In genomic region chr5:178204205-178205009, GRCh38 we compare ENCODE assay signal across 8 cellular contexts. TPM values are rescaled to one million over a fixed set of nuclear protein-coding genes. Genes with fewer than 3 reads are reported as not detected.
DNase-seq lines count a peak whose midpoint lies in the region; ATAC-seq and TF ChIP-seq lines count a peak whose summit lies in the region.

Gene HNRNPAB, plus strand, starts transcription at chr5:178204533. Its CDS starts 305 bp downstream, at chr5:178204838.

- intact Hi-C loops in PC-3 (cut with micrococcal nuclease): loop anchor here (5.0 kb wide), 1 partner anchor 52 kb away; the partner anchor contains the start of gene NHP2

- H3K9ac ChIP-seq in PC-3 (ENCODE audit: low read length) (peak within 1 kb of the TSS; percentile 94), mucosa of stomach (ENCODE audit: low read length) (peak within 1 kb of the TSS; percentile 71)

- POLR2A ChIA-PET in PC-3 (lab: Charles Lee; ENCODE audit: unreplicated experiment): interaction anchor here (0.5 to 0.8 kb wide), 4 partner anchors 21 to 1666 kb away, joined by 3 to 11 read pairs (median 4); partner anchors contain the start of gene NHP2

- H3K36me3 ChIP-seq in PC-3 (ENCODE audit: low read depth, low read length): peaks cover 41% of the 10 kb centered on the region
- peaks cover 9% of the 10 kb centered on the region for H3K36me3 ChIP-seq in mucosa of stomach (ENCODE audit: control insufficient read depth, insufficient read depth, low read length)

- H3K79me2 ChIP-seq in PC-3 (ENCODE audit: low read length): peaks cover 57% of the 10 kb centered on the region

- H3K4me3 ChIP-seq in PC-3 (ENCODE audit: low read length) (peak within 1 kb of the TSS; percentile 92), mucosa of stomach (ENCODE audit: low read length) (peak within 1 kb of the TSS; percentile 71)

- H3F3A ChIP-seq in PC-3 (ENCODE audit: low read length, unreplicated experiment): no peaks in the 10 kb centered on the region

- H4K20me1 ChIP-seq in PC-3 (ENCODE audit: low read length): peaks cover 42% of the 10 kb centered on the region

- peak; percentile 79 for ATAC-seq in GM21576 (IDR thresholded peaks at IDR 0.05; ENCODE audit: unreplicated experiment)
- ATAC-seq in PC-3: peak; percentile 74

- H2AFZ ChIP-seq in PC-3 (ENCODE audit: low read length): peak within 1 kb of the TSS; percentile 86

- H3K27me3 ChIP-seq in PC-3 (ENCODE audit: low read length) (no peaks in the 10 kb centered on the region), mucosa of stomach (ENCODE audit: control insufficient read depth, insufficient read depth, low read length) (no peaks in the 10 kb centered on the region)

- TF ChIP-seq EP300 in Ishikawa (IDR thresholded peaks at IDR 0.05; ENCODE audit: borderline replicate concordance): no peak; the same call in 1 of the 2 replicates

- H3K9me2 ChIP-seq in PC-3 (replicated peaks; ENCODE audit: low read length): no peaks in the 10 kb centered on the region

- BruUV-seq in PC-3 (replicated peaks; lab: Mats Ljungman, UMichigan): no TSS peak

- TF ChIP-seq CTCF in PC-3 (conservative IDR thresholded peaks at IDR 0.05; ENCODE audit: low read depth, low read length): no peak

- peak; percentile 100 for TF ChIP-seq POLR2A in erythroblast (IDR thresholded peaks at IDR 0.05; ENCODE audit: low read length)

- TF ChIP-seq RAD21 in Ishikawa (IDR thresholded peaks at IDR 0.05; ENCODE audit: low read depth): no peak; the same call in 1 of the 2 replicates

- H3K27ac ChIP-seq in PC-3 (ENCODE audit: low read length): peak within 1 kb of the TSS; percentile 21; the same call in 1 of the 2 replicates

- DNase-seq in DMS114 treated with DMSO at 0.1 percent for 48 hours (lab: John Stamatoyannopoulos, UW; ENCODE audit: unreplicated experiment) (peak; percentile 90), PC-3 (peak; percentile 96), erythroblast (lab: John Stamatoyannopoulos, UW) (peak; percentile 98 to 99)
- DNase-seq in activated T-cell treated with anti-CD3 and anti-CD28 coated beads, Interleukin-2, amount 50 U/mL, for 1 hour: peak; percentile 98
- peak; percentile 93 to 96 for DNase-seq in stimulated activated CD8-positive, alpha-beta memory T cell treated with anti-CD3 and anti-CD28 coated beads, Interleukin-7, amount 100 ng/mL, for 1 hour (ENCODE audit: low read depth in 2 of 2)

- H3K9me3 ChIP-seq in PC-3 (ENCODE audit: low read length): no peaks in the 10 kb centered on the region
- no peaks in the 10 kb centered on the region for H3K9me3 ChIP-seq in mucosa of stomach (ENCODE audit: control insufficient read depth, low read length)

- H3K4me1 ChIP-seq in PC-3 (ENCODE audit: insufficient read depth, low read length): peaks cover 31% of the 10 kb centered on the region
- peaks cover 37% of the 10 kb centered on the region for H3K4me1 ChIP-seq in mucosa of stomach (ENCODE audit: control insufficient read depth, insufficient read depth, low read length)

- H3K4me2 ChIP-seq in PC-3 (ENCODE audit: low read length): peak within 1 kb of the TSS; percentile 93

- CTCF ChIA-PET in PC-3 (lab: Charles Lee): no interaction called here

TF ChIP-seq in Ishikawa, 13 proteins besides CTCF, POLR2A, EP300 and RAD21:
- TF ChIP-seq USF1 (IDR thresholded peaks at IDR 0.05): 0 out of 2 replicates have a peak, but pooled peaks have one; percentile 5
- TF ChIP-seq YY1 (IDR thresholded peaks at IDR 0.05; ENCODE audit: low read depth): peak; percentile 80
- no peak for TF ChIP-seq ZBTB7A (IDR thresholded peaks at IDR 0.05; ENCODE audit: low read depth)
- no peak for TF ChIP-seq CREB1 (IDR thresholded peaks at IDR 0.05; ENCODE audit: low read depth)
- peak; percentile 97 for TF ChIP-seq MAX (IDR thresholded peaks at IDR 0.05)
- peak; percentile 96 for TF ChIP-seq TAF1 (IDR thresholded peaks at IDR 0.05; ENCODE audit: low read depth)
- peak; percentile 19; the same call in 1 of the 2 replicates for TF ChIP-seq FOXM1 (IDR thresholded peaks at IDR 0.05; ENCODE audit: borderline replicate concordance, low read depth)
- no peak for TF ChIP-seq NFIC (IDR thresholded peaks at IDR 0.05)
- no peak for TF ChIP-seq CEBPB (IDR thresholded peaks at IDR 0.05)
- peak; percentile 69 for TF ChIP-seq TCF12 (IDR thresholded peaks at IDR 0.05; ENCODE audit: low read depth)
- no peak for TF ChIP-seq EGR1 (IDR thresholded peaks at IDR 0.05)
- TF ChIP-seq REST (IDR thresholded peaks at IDR 0.05; ENCODE audit: low read depth): peak; percentile 11; the same call in 1 of the 2 replicates
- TF ChIP-seq TEAD4 (IDR thresholded peaks at IDR 0.05): 0 out of 2 replicates have a peak, but pooled peaks have one; percentile 24

RNA-seq across cellular contexts. Expression of gene HNRNPAB, which starts in this region (rescaled TPM):
- total RNA-seq in PC-3 (2014; rRNA removed): 231 and 369 TPM in 2 replicates

Comparison
In these comparisons a context has a peak if more than half of its experiments do, and no peak if none do; other contexts are left out.
1. Peak in every context shown above with its lines: DNase-seq, ATAC-seq, H3K4me3 ChIP-seq and H3K27ac ChIP-seq.